In genomic region chr15:81015595-81016252, GRCh38 we compare ENCODE assay signal across 23 cellular contexts. TPM values are rescaled to one million over a fixed set of nuclear protein-coding genes. Genes with fewer than 3 reads are reported as not detected.
DNase-seq lines count a peak whose midpoint lies in the region; ATAC-seq, FAIRE-seq and TF ChIP-seq lines count a peak whose summit lies in the region.
"Had no signal": no experiment of that assay in that cellular context is flagged by ENCODE, and none has a peak within 500 bp of the region (broad histone marks: within the 10 kb centered on the region; RNA-seq: fewer than 3 reads in every experiment).

No MANE protein-coding gene starts in this region.

- no peak overlapping the region for H3K4me3 Mint-ChIP-seq in CD8-positive, alpha-beta memory T cell
- no peak overlapping the region for H3K4me3 Mint-ChIP-seq in osteocyte (ENCODE audit: unreplicated experiment)
- H3K4me3 Mint-ChIP-seq: activated naive CD8-positive, alpha-beta T cell; activated T-cell treated with anti-CD3 and anti-CD28 coated beads, Interleukin-2, amount 50 U/mL, for 72 hours; CD4-positive, alpha-beta T cell; H9 had no signal

- H3K27ac Mint-ChIP-seq in CD8-positive, alpha-beta memory T cell, result no peak overlapping the region
- H3K27ac Mint-ChIP-seq in osteocyte (ENCODE audit: unreplicated experiment), result no peak overlapping the region
- H3K27ac Mint-ChIP-seq: activated naive CD8-positive, alpha-beta T cell; activated T-cell treated with anti-CD3 and anti-CD28 coated beads, Interleukin-2, amount 50 U/mL, for 72 hours; CD4-positive, alpha-beta T cell; H9; progenitor cell of endocrine pancreas had no signal

- H3K36me3 ChIP-seq in adipocyte (ENCODE audit: control insufficient read depth, insufficient read depth, low read length, severe bottlenecking), result no peaks in the 10 kb centered on the region
- H3K36me3 ChIP-seq in CD8-positive, alpha-beta memory T cell (ENCODE audit: insufficient read depth, low read length), result no peaks in the 10 kb centered on the region
- H3K36me3 ChIP-seq: breast epithelium, Peyer's patch had no signal

- CTCF ChIA-PET in CD8-positive, alpha-beta memory T cell (lab: Charles Lee), result no interaction called here

- H3K4me1 Mint-ChIP-seq in CD8-positive, alpha-beta memory T cell, result peaks cover 10 to 17% (median 11%) of the 10 kb centered on the region in 3 donors
- peaks cover 2% of the 10 kb centered on the region for H3K4me1 Mint-ChIP-seq in osteocyte (ENCODE audit: unreplicated experiment)

- peaks cover 0 to 6% (median 2%) of the 10 kb centered on the region in 3 donors for H3K36me3 Mint-ChIP-seq in CD8-positive, alpha-beta memory T cell
- no peaks in the 10 kb centered on the region for H3K36me3 Mint-ChIP-seq in osteocyte (ENCODE audit: unreplicated experiment)

- FAIRE-seq in RCC 7860 (lab: Jason Lieb, UNC), result no peak
- FAIRE-seq: GM12891, HepG2 had no signal

- peak overlapping the region; percentile 30 for H3K4me3 ChIP-seq in adipocyte (ENCODE audit: low read length)
- no peak overlapping the region for H3K4me3 ChIP-seq in CD8-positive, alpha-beta memory T cell (ENCODE audit: low read length)
- H3K4me3 ChIP-seq: breast epithelium, Peyer's patch, smooth muscle cell, testis had no signal

- H3K9ac ChIP-seq in adipocyte (ENCODE audit: low read length), result peak overlapping the region; percentile 42

- no peaks in the 10 kb centered on the region for H3K27me3 ChIP-seq in adipocyte (replicated peaks; ENCODE audit: control insufficient read depth, insufficient read depth, low read length)
- no peaks in the 10 kb centered on the region for H3K27me3 ChIP-seq in CD8-positive, alpha-beta memory T cell (ENCODE audit: insufficient read depth, low read length, poor library complexity, severe bottlenecking)
- H3K27me3 ChIP-seq: breast epithelium, Peyer's patch, testis had no signal

- POLR2A ChIA-PET in CD8-positive, alpha-beta memory T cell (lab: Charles Lee), result no interaction called here

- TF ChIP-seq CTCF in osteocyte (IDR thresholded peaks at IDR 0.05), result no peak

- ATAC-seq in GM18870 (IDR thresholded peaks at IDR 0.05; ENCODE audit: unreplicated experiment), result no peak
- ATAC-seq: activated T-cell treated with anti-CD3 and anti-CD28 coated beads, Interleukin-2, amount 50 U/mL, for 72 hours; HepG2 had no signal

- H3K27ac ChIP-seq in CD8-positive, alpha-beta memory T cell (ENCODE audit: low read depth, low read length), result no peak overlapping the region
- H3K27ac ChIP-seq: Peyer's patch, testis had no signal

- no peaks in the 10 kb centered on the region for H3K9me3 Mint-ChIP-seq in CD8-positive, alpha-beta memory T cell
- H3K9me3 Mint-ChIP-seq in osteocyte (ENCODE audit: unreplicated experiment), result no peaks in the 10 kb centered on the region
- H3K9me3 Mint-ChIP-seq: activated T-cell treated with anti-CD3 and anti-CD28 coated beads, Interleukin-2, amount 50 U/mL, for 72 hours; CD4-positive, alpha-beta T cell; H9 had no signal

- no peaks in the 10 kb centered on the region for H3K27me3 Mint-ChIP-seq in CD8-positive, alpha-beta memory T cell
- H3K27me3 Mint-ChIP-seq in osteocyte (ENCODE audit: unreplicated experiment), result no peaks in the 10 kb centered on the region
- H3K27me3 Mint-ChIP-seq: activated naive CD8-positive, alpha-beta T cell; CD4-positive, alpha-beta T cell; progenitor cell of endocrine pancreas had no signal

- H3K9me3 ChIP-seq in adipocyte (ENCODE audit: control insufficient read depth, low read length), result no peaks in the 10 kb centered on the region
- H3K9me3 ChIP-seq in CD8-positive, alpha-beta memory T cell (ENCODE audit: low read length), result no peaks in the 10 kb centered on the region
- H3K9me3 ChIP-seq: breast epithelium, Peyer's patch, testis had no signal

- intact Hi-C loops in posterior cingulate gyrus (cut with DNase I), result no loop called here

- DNase-seq in COLO829 (ENCODE audit: low spot score), result peak; percentile 80
- DNase-seq in adipocyte (ENCODE audit: low read depth), result no peak
- peak; percentile 90 for DNase-seq in globus pallidus (ENCODE audit: low spot score)
- peak in 6 of 10 donors; percentile 32 to 84 (median 58) for DNase-seq in posterior cingulate gyrus
- DNase-seq in CD8-positive, alpha-beta memory T cell, result no peak
- DNase-seq in RCC 7860 (ENCODE audit: low spot score), result no peak
- no peak for DNase-seq in osteocyte (ENCODE audit: extremely low spot score, unreplicated experiment)
- DNase-seq: activated CD4-positive, alpha-beta T cell treated with anti-CD3 and anti-CD28 coated beads for 1 hour; activated T-cell treated with anti-CD3 and anti-CD28 coated beads, Interleukin-2, amount 50 U/mL, for 72 hours; CD4-positive, alpha-beta T cell; erythroblast; H9; NCI-H2227 treated with DMSO at 0.1 percent for 48 hours; Peyer's patch; stimulated activated CD4-positive, alpha-beta T cell treated with anti-CD3 and anti-CD28 coated beads, Interleukin-4, amount 100 ng/mL, for 4 hours; testis had no signal

- peaks cover 55% of the 10 kb centered on the region for H3K4me1 ChIP-seq in adipocyte (ENCODE audit: control insufficient read depth, insufficient read depth, low read length)
- no peaks in the 10 kb centered on the region for H3K4me1 ChIP-seq in CD8-positive, alpha-beta memory T cell (ENCODE audit: insufficient read depth, low read length)
- H3K4me1 ChIP-seq: Peyer's patch, testis had no signal

RNA-seq across cellular contexts. Expression of gene TLNRD1, which starts 15.0 kb away (rescaled TPM):
- 10 to 100 TPM; 35.9 to 38.6 TPM for total RNA-seq in CD8-positive, alpha-beta memory T cell
- 6.3 TPM for polyA plus RNA-seq in CD8-positive, alpha-beta memory T cell
- 10.6 and 11.5 TPM in 2 replicates for total RNA-seq in osteocyte

RNA-seq across cellular contexts. Expression of gene MESD, which starts 26.1 kb away (rescaled TPM):
- total RNA-seq in CD8-positive, alpha-beta memory T cell, result 10 to 100 TPM; 25.7 to 30.5 TPM
- 35.5 TPM for polyA plus RNA-seq in CD8-positive, alpha-beta memory T cell
- 25.3 and 26.3 TPM in 2 replicates for total RNA-seq in osteocyte

Comparison
In these comparisons a context has a peak if more than half of its experiments do, and no peak if none do; other contexts are left out.
1. DNase-seq: peak in COLO829 (single experiment), globus pallidus (single experiment) and posterior cingulate gyrus (6 of 10); none in adipocyte (single experiment), CD8-positive, alpha-beta memory T cell (0 of 5), RCC 7860 (single experiment) and osteocyte (single experiment).